In genomic region chr2:118014492-118014824, GRCh38 we compare ENCODE assay signal across 8 cellular contexts. TPM values are rescaled to one million over a fixed set of nuclear protein-coding genes. Genes with fewer than 3 reads are reported as not detected.
A peak's percentile ranks its signal among the peaks of the same experiment; 100 is the strongest.
DNase-seq lines count a peak whose midpoint lies in the region; ATAC-seq, FAIRE-seq and TF ChIP-seq lines count a peak whose summit lies in the region.

No MANE protein-coding gene starts in this region.

- FAIRE-seq in kidney (lab: Jason Lieb, UNC) (no peak), D721Med (lab: Jason Lieb, UNC) (no peak)

- peak overlapping the region; percentile 69 to 83 for H3K9ac ChIP-seq in kidney (ENCODE audit: low read length in 2 of 2)

- H3K4me1 ChIP-seq in kidney (ENCODE audit: control insufficient read depth in 1 of 2, insufficient read depth in 1 of 2, low read depth in 1 of 2, low read length in 2 of 2): peaks cover 4 to 14% of the 10 kb centered on the region in 2 donors
- peaks cover 12% of the 10 kb centered on the region for H3K4me1 ChIP-seq in thymus (ENCODE audit: control insufficient read depth, insufficient read depth, low read length)

- H3K36me3 ChIP-seq in kidney (ENCODE audit: control insufficient read depth in 1 of 2, insufficient read depth in 2 of 2, low read length in 2 of 2) (no peaks in the 10 kb centered on the region), thymus (ENCODE audit: control insufficient read depth, insufficient read depth) (no peaks in the 10 kb centered on the region)

- H3K4me1 Mint-ChIP-seq in activated naive CD4-positive, alpha-beta T cell treated with anti-CD3 and anti-CD28 coated beads for 36 hours (ENCODE audit: low read depth): peaks cover 38% of the 10 kb centered on the region
- peaks cover 35% of the 10 kb centered on the region for H3K4me1 Mint-ChIP-seq in activated naive CD8-positive, alpha-beta T cell treated with anti-CD3 and anti-CD28 coated beads, Interleukin-2, amount 10 ng/mL, durations not matched to agents 7 days and 5 days

- ATAC-seq in activated naive CD8-positive, alpha-beta T cell treated with anti-CD3 and anti-CD28 coated beads, Interleukin-2, amount 10 ng/mL, durations not matched to agents 7 days and 5 days (ENCODE audit: low read depth): no peak
- no peak for ATAC-seq in GM18861 (IDR thresholded peaks at IDR 0.05; ENCODE audit: unreplicated experiment)

- no peaks in the 10 kb centered on the region for H3K9me3 ChIP-seq in kidney (ENCODE audit: control insufficient read depth in 1 of 2, low read length in 2 of 2)
- no peaks in the 10 kb centered on the region for H3K9me3 ChIP-seq in thymus (ENCODE audit: control insufficient read depth)

- H3K4me3 ChIP-seq in kidney (ENCODE audit: low read length in 2 of 2): peak overlapping the region; percentile 94 to 96
- peak overlapping the region; percentile 90 for H3K4me3 ChIP-seq in thymus (ENCODE audit: low read length)

- peak overlapping the region; percentile 63 for H3K27ac Mint-ChIP-seq in activated naive CD4-positive, alpha-beta T cell treated with anti-CD3 and anti-CD28 coated beads for 36 hours
- peak overlapping the region; percentile 82 for H3K27ac Mint-ChIP-seq in activated naive CD8-positive, alpha-beta T cell treated with anti-CD3 and anti-CD28 coated beads, Interleukin-2, amount 10 ng/mL, durations not matched to agents 7 days and 5 days

- peaks cover 3% of the 10 kb centered on the region for H3K9me3 Mint-ChIP-seq in activated naive CD4-positive, alpha-beta T cell treated with anti-CD3 and anti-CD28 coated beads for 36 hours
- no peaks in the 10 kb centered on the region for H3K9me3 Mint-ChIP-seq in activated naive CD8-positive, alpha-beta T cell treated with anti-CD3 and anti-CD28 coated beads, Interleukin-2, amount 10 ng/mL, durations not matched to agents 7 days and 5 days

- CTCF ChIA-PET in activated naive CD4-positive, alpha-beta T cell treated with anti-CD3 and anti-CD28 coated beads for 36 hours (lab: Charles Lee): interaction anchor here (0.6 to 3.4 kb wide), 5 partner anchors 10 to 220 kb away, joined by 3 to 31 read pairs (median 4); partner anchors contain the start of gene DDX18

- H3K27ac ChIP-seq in kidney (ENCODE audit: low read depth in 2 of 2, low read length in 2 of 2): peak overlapping the region; percentile 16 to 81
- no peak overlapping the region for H3K27ac ChIP-seq in thymus (ENCODE audit: low read depth)

- intact Hi-C loops in activated naive CD4-positive, alpha-beta T cell treated with anti-CD3 and anti-CD28 coated beads for 36 hours (cut with micrococcal nuclease): loop anchor here (1.0 to 5.0 kb wide), 5 partner anchors 74 to 1353 kb away; partner anchors contain the start of genes C2orf76, DBI, DDX18 and INSIG2
- intact Hi-C loops in kidney (cut with DNase I): no loop called here

- no peaks in the 10 kb centered on the region for H3K27me3 Mint-ChIP-seq in activated naive CD4-positive, alpha-beta T cell treated with anti-CD3 and anti-CD28 coated beads for 36 hours (ENCODE audit: low read depth)
- no peaks in the 10 kb centered on the region for H3K27me3 Mint-ChIP-seq in activated naive CD8-positive, alpha-beta T cell treated with anti-CD3 and anti-CD28 coated beads, Interleukin-2, amount 10 ng/mL, durations not matched to agents 7 days and 5 days

- POLR2A ChIA-PET in activated naive CD8-positive, alpha-beta T cell treated with anti-CD3 and anti-CD28 coated beads, Interleukin-2, amount 10 ng/mL, durations not matched to agents 7 days and 5 days (lab: Charles Lee): interaction anchor here (1.0 to 1.7 kb wide), 6 partner anchors 11 to 200 kb away, joined by 3 to 12 read pairs (median 6); partner anchors contain the start of genes DDX18 and INSIG2

- no peak for DNase-seq in activated naive CD4-positive, alpha-beta T cell treated with anti-CD3 and anti-CD28 coated beads for 36 hours
- DNase-seq in activated naive CD4-positive, alpha-beta T cell (lab: John Stamatoyannopoulos, UW): no peak
- DNase-seq in activated naive CD8-positive, alpha-beta T cell treated with anti-CD3 and anti-CD28 coated beads, Interleukin-2, amount 10 ng/mL, durations not matched to agents 7 days and 5 days: no peak
- DNase-seq in kidney: no peak
- DNase-seq in D721Med (ENCODE audit: insufficient read length, low spot score): no peak
- no peak for DNase-seq in DMS153 (lab: John Stamatoyannopoulos, UW)

- no peaks in the 10 kb centered on the region for H3K27me3 ChIP-seq in thymus (ENCODE audit: control insufficient read depth, insufficient read depth)

- peak overlapping the region; percentile 95 for H3K4me3 Mint-ChIP-seq in activated naive CD4-positive, alpha-beta T cell treated with anti-CD3 and anti-CD28 coated beads for 36 hours
- H3K4me3 Mint-ChIP-seq in activated naive CD8-positive, alpha-beta T cell treated with anti-CD3 and anti-CD28 coated beads, Interleukin-2, amount 10 ng/mL, durations not matched to agents 7 days and 5 days: peak overlapping the region; percentile 95

- TF ChIP-seq CTCF in kidney (IDR thresholded peaks at IDR 0.05; ENCODE audit: borderline replicate concordance, extremely low read depth, insufficient read depth) (no peak), D721Med (IDR thresholded peaks at IDR 0.05; ENCODE audit: insufficient read depth, missing control alignments) (no peak)

- peaks cover 2% of the 10 kb centered on the region for H3K36me3 Mint-ChIP-seq in activated naive CD4-positive, alpha-beta T cell treated with anti-CD3 and anti-CD28 coated beads for 36 hours (ENCODE audit: low read depth)
- peaks cover 6% of the 10 kb centered on the region for H3K36me3 Mint-ChIP-seq in activated naive CD8-positive, alpha-beta T cell treated with anti-CD3 and anti-CD28 coated beads, Interleukin-2, amount 10 ng/mL, durations not matched to agents 7 days and 5 days

- WGBS in thymus: 1% methylated on average over 17 of the region's 17 CpGs

RNA-seq across cellular contexts. Expression of gene CCDC93, which starts 0.6 kb away (rescaled TPM):
- total RNA-seq in activated naive CD4-positive, alpha-beta T cell treated with anti-CD3 and anti-CD28 coated beads for 36 hours: 10 to 100 TPM; 29.0 to 32.8 TPM
- 10 to 100 TPM; 37.5 to 38.7 TPM for total RNA-seq in activated naive CD8-positive, alpha-beta T cell treated with anti-CD3 and anti-CD28 coated beads, Interleukin-2, amount 10 ng/mL, durations not matched to agents 7 days and 5 days
- total RNA-seq in kidney: 36.3 TPM
- polyA plus RNA-seq in kidney (ENCODE audit: insufficient read depth, low read depth, low replicate concordance) (6.7 TPM), thymus (10.7 TPM)
